Comparison of ENCODE assay signal across 19 cellular contexts in the genomic region with DNA sequence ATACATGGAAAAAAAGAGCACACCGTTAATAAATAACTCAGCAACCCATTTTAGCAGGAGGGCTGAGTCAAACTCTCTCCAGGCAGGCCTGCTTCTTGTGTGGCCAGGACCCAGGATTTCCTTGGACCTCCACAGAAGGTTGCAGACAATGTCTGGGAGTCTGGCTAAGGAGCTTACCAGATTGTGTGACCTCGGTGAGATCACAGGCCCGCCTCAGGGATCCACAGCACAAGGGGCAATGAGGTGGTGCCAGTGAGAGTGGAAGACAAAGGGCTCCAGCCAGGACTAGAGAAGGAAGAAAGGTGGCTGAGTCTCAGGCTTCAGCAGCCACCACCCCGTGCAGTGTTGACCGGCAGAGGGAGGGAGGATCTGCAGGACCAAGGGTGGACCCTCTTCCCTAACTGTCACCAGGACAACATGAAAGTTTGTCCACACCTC. TPM values are rescaled to one million over a fixed set of nuclear protein-coding genes. Genes with fewer than 3 reads are reported as not detected.
A peak's percentile ranks its signal among the peaks of the same experiment; 100 is the strongest.
DNase-seq lines count a peak whose midpoint lies in the region; ATAC-seq and TF ChIP-seq lines count a peak whose summit lies in the region.
"Had no signal": no experiment of that assay in that cellular context is flagged by ENCODE, and none has a peak within 500 bp of the region (broad histone marks: within the 10 kb centered on the region; RNA-seq: fewer than 3 reads in every experiment).

No MANE protein-coding gene starts in this region.

- H3K23ac ChIP-seq in mesendoderm (ENCODE audit: low read length): no peak overlapping the region

- no peak overlapping the region for H3K27ac Mint-ChIP-seq in natural killer cell treated with Interleukin-12 subunit alpha and Interleukin-12 subunit beta and Interleukin-15 and Interleukin-18, amount 100 ng/mL, for 72 hours
- H3K27ac Mint-ChIP-seq in natural killer cell: no peak overlapping the region
- H3K27ac Mint-ChIP-seq: activated naive CD4-positive, alpha-beta T cell treated with anti-CD3 and anti-CD28 coated beads for 36 hours; stimulated activated naive B cell treated with anti-CD40 and anti-IgM and Interleukin-4, amounts not matched to agents 10 μg/mL and 1 μg/mL and 100 μg/mL, for 72 hours had no signal

- H3K79me2 ChIP-seq in mesendoderm (ENCODE audit: control insufficient read depth, insufficient read depth, low read length): no peaks in the 10 kb centered on the region
- H3K79me2 ChIP-seq: parathyroid adenoma had no signal

- H3K79me1 ChIP-seq in mesendoderm (ENCODE audit: low read length): no peaks in the 10 kb centered on the region

- H3K4me1 Mint-ChIP-seq in natural killer cell treated with Interleukin-12 subunit alpha and Interleukin-12 subunit beta and Interleukin-15 and Interleukin-18, amount 100 ng/mL, for 72 hours (ENCODE audit: low read depth in 2 of 2): no peaks in the 10 kb centered on the region
- H3K4me1 Mint-ChIP-seq in natural killer cell: no peaks in the 10 kb centered on the region
- H3K4me1 Mint-ChIP-seq: stimulated activated naive B cell treated with anti-CD40 and anti-IgM and Interleukin-4, amounts not matched to agents 10 μg/mL and 1 μg/mL and 100 μg/mL, for 72 hours had no signal

- H2BK5ac ChIP-seq in mesendoderm (ENCODE audit: low read length): no peak overlapping the region

- H3K4ac ChIP-seq in mesendoderm (ENCODE audit: low read depth, low read length): no peak overlapping the region

- H3K18ac ChIP-seq in mesendoderm (ENCODE audit: low read length): no peak overlapping the region

- WGBS in mesendoderm (ENCODE audit: extremely low coverage, insufficient coverage, low lambda C conversion rate): no CpG with 5 or more reads among the region's 5 CpGs
- 18 to 37% methylated on average over 2 to 4 of the region's 5 CpGs for WGBS in gastroesophageal sphincter (ENCODE audit: low coverage in 1 of 2), 2 donors

- peak; percentile 13 to 28 for ATAC-seq in natural killer cell treated with Interleukin-12 subunit alpha and Interleukin-12 subunit beta and Interleukin-15 and Interleukin-18, amount 100 ng/mL, for 72 hours
- ATAC-seq in natural killer cell (no peak), GM18858 (IDR thresholded peaks at IDR 0.05; ENCODE audit: unreplicated experiment) (no peak), gastroesophageal sphincter (no peak)
- ATAC-seq: left ventricle myocardium superior; stimulated activated naive B cell treated with anti-CD40 and anti-IgM and Interleukin-4, amounts not matched to agents 10 μg/mL and 1 μg/mL and 100 μg/mL, for 72 hours had no signal

- H3K9me3 Mint-ChIP-seq in natural killer cell treated with Interleukin-12 subunit alpha and Interleukin-12 subunit beta and Interleukin-15 and Interleukin-18, amount 100 ng/mL, for 72 hours: no peaks in the 10 kb centered on the region
- H3K9me3 Mint-ChIP-seq in natural killer cell: no peaks in the 10 kb centered on the region

- DNase-seq in natural killer cell treated with Interleukin-12 subunit alpha and Interleukin-12 subunit beta and Interleukin-15 and Interleukin-18, amount 100 ng/mL, for 72 hours (ENCODE audit: low spot score): no peak
- DNase-seq in natural killer cell (no peak), epithelial cell of proximal tubule (ENCODE audit: low read depth) (peak; percentile 19), mesendoderm (peak; percentile 65), SKM-1 (lab: John Stamatoyannopoulos, UW; ENCODE audit: unreplicated experiment) (no peak), GM20000 (ENCODE audit: low spot score) (no peak)
- DNase-seq: activated CD4-positive, alpha-beta T cell treated with anti-CD3 and anti-CD28 coated beads, Interleukin-2, amount 50 U/mL, for 1 hour; activated naive CD4-positive, alpha-beta T cell treated with anti-CD3 and anti-CD28 coated beads for 36 hours; activated T-cell treated with anti-CD3 and anti-CD28 coated beads for 4 hours; left ventricle myocardium superior; MG63; NCI-H187; NCI-H345; stimulated activated naive B cell treated with anti-CD40 and anti-IgM and Interleukin-4, amounts not matched to agents 10 μg/mL and 1 μg/mL and 100 μg/mL, for 72 hours; tibial artery had no signal

- peaks cover 3 to 7% of the 10 kb centered on the region in 2 donors for H3K27me3 Mint-ChIP-seq in natural killer cell treated with Interleukin-12 subunit alpha and Interleukin-12 subunit beta and Interleukin-15 and Interleukin-18, amount 100 ng/mL, for 72 hours
- H3K27me3 Mint-ChIP-seq in natural killer cell (ENCODE audit: low read depth in 2 of 2): peaks cover 0 to 8% of the 10 kb centered on the region in 2 donors
- H3K27me3 Mint-ChIP-seq: stimulated activated naive B cell treated with anti-CD40 and anti-IgM and Interleukin-4, amounts not matched to agents 10 μg/mL and 1 μg/mL and 100 μg/mL, for 72 hours had no signal

- H4K5ac ChIP-seq in mesendoderm (ENCODE audit: low read length): no peak overlapping the region

- no peaks in the 10 kb centered on the region for H3K27me3 ChIP-seq in mesendoderm (ENCODE audit: insufficient read depth, low read length, poor library complexity)
- H3K27me3 ChIP-seq in gastroesophageal sphincter: no peaks in the 10 kb centered on the region
- H3K27me3 ChIP-seq: BLaER1 treated with 17β-estradiol and CSF1 and Interleukin-3, amounts not matched to agents 10 nM and 100 nM; MG63; tibial artery had no signal

- no peak overlapping the region for H4K8ac ChIP-seq in mesendoderm (ENCODE audit: low read depth, low read length)

- no peak overlapping the region for H2BK15ac ChIP-seq in mesendoderm (replicated peaks; ENCODE audit: low read depth)

- no peak overlapping the region for H2AK5ac ChIP-seq in mesendoderm (ENCODE audit: low read length)

- no peaks in the 10 kb centered on the region for H3K4me1 ChIP-seq in mesendoderm (ENCODE audit: control insufficient read depth, low read depth, low read length)
- peaks cover 0 to 9% (median 0%) of the 10 kb centered on the region in 3 donors for H3K4me1 ChIP-seq in gastroesophageal sphincter
- H3K4me1 ChIP-seq: BLaER1 treated with 17β-estradiol and CSF1 and Interleukin-3, amounts not matched to agents 10 nM and 100 nM; parathyroid adenoma; tibial artery had no signal

- no peak for TF ChIP-seq CTCF in natural killer cell (IDR thresholded peaks at IDR 0.05)
- peak; percentile 10 for TF ChIP-seq CTCF in epithelial cell of proximal tubule (conservative IDR thresholded peaks at IDR 0.05; ENCODE audit: low read depth, low read length)
- no peak for TF ChIP-seq CTCF in gastroesophageal sphincter (IDR thresholded peaks at IDR 0.05)
- no peak for TF ChIP-seq CTCF in GM20000 (IDR thresholded peaks at IDR 0.05; ENCODE audit: extremely low read depth, missing control alignments)

- H3K56ac ChIP-seq in mesendoderm (ENCODE audit: low read length): peak overlapping the region; percentile 22

- H3K4me3 Mint-ChIP-seq in natural killer cell treated with Interleukin-12 subunit alpha and Interleukin-12 subunit beta and Interleukin-15 and Interleukin-18, amount 100 ng/mL, for 72 hours: no peak overlapping the region
- no peak overlapping the region for H3K4me3 Mint-ChIP-seq in natural killer cell
- H3K4me3 Mint-ChIP-seq: activated naive CD4-positive, alpha-beta T cell treated with anti-CD3 and anti-CD28 coated beads for 36 hours; stimulated activated naive B cell treated with anti-CD40 and anti-IgM and Interleukin-4, amounts not matched to agents 10 μg/mL and 1 μg/mL and 100 μg/mL, for 72 hours had no signal

- no peak for TF ChIP-seq POLR2A in gastroesophageal sphincter (IDR thresholded peaks at IDR 0.05)

- intact Hi-C loops in natural killer cell (cut with micrococcal nuclease): no loop called here

- H2BK120ac ChIP-seq in mesendoderm (ENCODE audit: low read depth, low read length): no peak overlapping the region

- H3K27ac ChIP-seq in mesendoderm (ENCODE audit: low read depth, low read length): no peak overlapping the region
- H3K27ac ChIP-seq in gastroesophageal sphincter: peak overlapping the region in 1 of 4 donors; percentile 35
- H3K27ac ChIP-seq: BLaER1 treated with 17β-estradiol and CSF1 and Interleukin-3, amounts not matched to agents 10 nM and 100 nM; parathyroid adenoma; tibial artery had no signal

- no peak overlapping the region for H3K4me2 ChIP-seq in mesendoderm (ENCODE audit: low read length)
- H3K4me2 ChIP-seq: BLaER1 treated with 17β-estradiol and CSF1 and Interleukin-3, amounts not matched to agents 10 nM and 100 nM had no signal

- H3K36me3 ChIP-seq in mesendoderm (ENCODE audit: control insufficient read depth, insufficient read depth, low read length) (peaks cover 2% of the 10 kb centered on the region), gastroesophageal sphincter (peaks cover 0 to 21% of the 10 kb centered on the region in 2 donors)

- H3K9ac ChIP-seq in mesendoderm (ENCODE audit: low read length): no peak overlapping the region
- H3K9ac ChIP-seq: BLaER1 treated with 17β-estradiol and CSF1 and Interleukin-3, amounts not matched to agents 10 nM and 100 nM; parathyroid adenoma had no signal

- no peak for TF ChIP-seq EP300 in gastroesophageal sphincter (IDR thresholded peaks at IDR 0.05)

- peaks cover 7% of the 10 kb centered on the region for H3K36me3 Mint-ChIP-seq in natural killer cell treated with Interleukin-12 subunit alpha and Interleukin-12 subunit beta and Interleukin-15 and Interleukin-18, amount 100 ng/mL, for 72 hours
- no peaks in the 10 kb centered on the region for H3K36me3 Mint-ChIP-seq in natural killer cell

- H3K9me3 ChIP-seq in gastroesophageal sphincter: no peaks in the 10 kb centered on the region
- H3K9me3 ChIP-seq: tibial artery had no signal

- no peak overlapping the region for H3K4me3 ChIP-seq in epithelial cell of proximal tubule (ENCODE audit: low read depth, low read length)
- H3K4me3 ChIP-seq in mesendoderm (ENCODE audit: low read length): no peak overlapping the region
- no peak overlapping the region for H3K4me3 ChIP-seq in gastroesophageal sphincter
- H3K4me3 ChIP-seq: BLaER1 treated with 17β-estradiol and CSF1 and Interleukin-3, amounts not matched to agents 10 nM and 100 nM; MG63; tibial artery had no signal

RNA-seq across cellular contexts. Expression of gene SEC22A, which starts 32.2 kb away (rescaled TPM):
- total RNA-seq in natural killer cell treated with Interleukin-12 subunit alpha and Interleukin-12 subunit beta and Interleukin-15 and Interleukin-18, amount 100 ng/mL, for 72 hours: 10 to 100 TPM; 18.8 to 19.0 TPM
- total RNA-seq in natural killer cell: 10 to 100 TPM; 16.4 to 21.2 (median 17.0) TPM
- total RNA-seq in epithelial cell of proximal tubule: 29.7 and 35.1 TPM in 2 replicates
- 9.5 TPM for polyA plus RNA-seq in mesendoderm (2013, experiment 1 of 2)
- polyA plus RNA-seq in mesendoderm (2013, experiment 2 of 2): 9.5 TPM
- 10 to 100 TPM; 17.3 to 32.2 (median 23.9) TPM for total RNA-seq in gastroesophageal sphincter

Comparison
In these comparisons a context has a peak if more than half of its experiments do, and no peak if none do; other contexts are left out.
1. ATAC-seq: peak in natural killer cell treated with Interleukin-12 subunit alpha and Interleukin-12 subunit beta and Interleukin-15 and Interleukin-18, amount 100 ng/mL, for 72 hours (2 of 2); none in natural killer cell (0 of 3), GM18858 (single experiment) and gastroesophageal sphincter (single experiment).
2. DNase-seq: peak in epithelial cell of proximal tubule (single experiment) and mesendoderm (single experiment); none in natural killer cell treated with Interleukin-12 subunit alpha and Interleukin-12 subunit beta and Interleukin-15 and Interleukin-18, amount 100 ng/mL, for 72 hours (single experiment), natural killer cell (single experiment), SKM-1 (single experiment) and GM20000 (single experiment).